Comparison of ENCODE assay signal across 14 cellular contexts in the genomic region with DNA sequence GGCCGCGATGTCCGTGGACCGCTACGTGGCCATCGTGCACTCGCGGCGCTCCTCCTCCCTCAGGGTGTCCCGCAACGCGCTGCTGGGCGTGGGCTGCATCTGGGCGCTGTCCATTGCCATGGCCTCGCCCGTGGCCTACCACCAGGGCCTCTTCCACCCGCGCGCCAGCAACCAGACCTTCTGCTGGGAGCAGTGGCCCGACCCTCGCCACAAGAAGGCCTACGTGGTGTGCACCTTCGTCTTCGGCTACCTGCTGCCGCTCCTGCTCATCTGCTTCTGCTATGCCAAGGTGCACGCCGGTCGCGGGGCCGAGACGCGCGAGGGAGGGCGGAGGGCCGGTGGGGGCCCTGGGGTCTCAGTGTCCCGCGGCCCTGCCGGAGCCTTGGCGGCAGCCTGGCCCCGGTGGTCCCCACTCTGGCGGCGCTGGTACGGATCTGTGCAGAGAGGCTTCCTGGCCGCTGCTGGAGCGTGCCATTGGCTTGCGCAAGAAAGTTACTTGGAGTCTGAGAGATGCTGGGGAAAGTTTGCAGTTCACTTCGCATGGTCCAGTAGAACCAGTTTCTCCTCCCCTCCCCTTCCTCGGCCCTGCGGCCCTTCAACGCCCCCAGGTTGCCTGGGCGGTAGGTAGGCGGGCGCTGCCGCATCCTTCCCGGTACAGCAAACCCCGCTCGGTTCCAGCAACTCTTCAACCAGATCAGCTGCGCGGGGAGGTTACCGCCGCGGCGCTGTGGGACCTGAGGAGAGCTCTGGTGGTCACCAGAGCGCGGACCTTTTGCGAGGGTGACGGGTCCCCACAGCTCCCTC. TPM values are rescaled to one million over a fixed set of nuclear protein-coding genes. Genes with fewer than 3 reads are reported as not detected.
DNase-seq lines count a peak whose midpoint lies in the region; ATAC-seq and TF ChIP-seq lines count a peak whose summit lies in the region.
"Had no signal": no experiment of that assay in that cellular context is flagged by ENCODE, and none has a peak within 500 bp of the region (broad histone marks: within the 10 kb centered on the region; RNA-seq: fewer than 3 reads in every experiment).

No MANE protein-coding gene starts in this region.

- H3K27me3 ChIP-seq in heart right ventricle (peaks cover 21 to 94% (median 78%) of the 10 kb centered on the region in 7 donors), mesendoderm (ENCODE audit: insufficient read depth, low read length, poor library complexity) (peaks cover 31% of the 10 kb centered on the region), aorta (ENCODE audit: control insufficient read depth in 1 of 2, insufficient read depth in 2 of 2, low read length in 1 of 2) (peaks cover 0 to 3% of the 10 kb centered on the region in 2 donors)

- H3K4me2 ChIP-seq in mesendoderm (ENCODE audit: low read length), result peak overlapping the region; percentile 36

- no peak overlapping the region for H3K9ac ChIP-seq in mesendoderm (ENCODE audit: low read length)

- no peak overlapping the region for H3K18ac ChIP-seq in mesendoderm (ENCODE audit: low read length)

- DNase-seq in heart right ventricle (no peak), left ventricle myocardium superior (no peak), choroid plexus epithelial cell (ENCODE audit: low read depth) (peak; percentile 38), mesendoderm (peak; percentile 40), aorta (no peak), medulla oblongata (ENCODE audit: extremely low spot score) (no peak)
- DNase-seq: central memory CD4-positive, alpha-beta T cell; naive B cell; NCI-H2171 treated with DMSO at 0.1 percent for 48 hours; SHP77; substantia nigra had no signal

- WGBS in heart right ventricle, 2 donors, result 3 to 4% methylated on average over 67 of the region's 67 CpGs
- no CpG with 5 or more reads among the region's 67 CpGs for WGBS in mesendoderm (ENCODE audit: extremely low coverage, insufficient coverage, low lambda C conversion rate)
- 1 to 3% methylated on average over 65 to 67 of the region's 67 CpGs for WGBS in aorta, 2 donors

- no peak overlapping the region for H3K4ac ChIP-seq in mesendoderm (ENCODE audit: low read depth, low read length)

- H4K5ac ChIP-seq in mesendoderm (ENCODE audit: low read length), result no peak overlapping the region

- H3K36me3 ChIP-seq in heart right ventricle (no peaks in the 10 kb centered on the region), mesendoderm (ENCODE audit: control insufficient read depth, insufficient read depth, low read length) (no peaks in the 10 kb centered on the region), aorta (ENCODE audit: control insufficient read depth in 1 of 2, insufficient read depth in 2 of 2, low read length in 1 of 2) (no peaks in the 10 kb centered on the region)

- H2BK15ac ChIP-seq in mesendoderm (replicated peaks; ENCODE audit: low read depth), result no peak overlapping the region

- H3K79me1 ChIP-seq in mesendoderm (ENCODE audit: low read length), result no peaks in the 10 kb centered on the region

- H3K56ac ChIP-seq in mesendoderm (ENCODE audit: low read length), result no peak overlapping the region

- no peaks in the 10 kb centered on the region for H3K79me2 ChIP-seq in mesendoderm (ENCODE audit: control insufficient read depth, insufficient read depth, low read length)

- peak overlapping the region in 7 of 10 donors; percentile 27 to 47 (median 38) for H3K4me3 ChIP-seq in heart right ventricle
- H3K4me3 ChIP-seq in choroid plexus epithelial cell (ENCODE audit: low read depth, low read length), result no peak overlapping the region
- no peak overlapping the region for H3K4me3 ChIP-seq in mesendoderm (ENCODE audit: low read length)
- H3K4me3 ChIP-seq in aorta (ENCODE audit: low read length in 2 of 2), result no peak overlapping the region

- H2BK5ac ChIP-seq in mesendoderm (ENCODE audit: low read length), result no peak overlapping the region

- TF ChIP-seq CTCF in heart right ventricle (IDR thresholded peaks at IDR 0.05) (no peak), choroid plexus epithelial cell (conservative IDR thresholded peaks at IDR 0.05; ENCODE audit: low read depth, low read length) (no peak)

- intact Hi-C loops in heart right ventricle (cut with DNase I) (no loop called here), left ventricle myocardium superior (cut with micrococcal nuclease) (no loop called here), aorta (cut with DNase I) (no loop called here)

- ATAC-seq in heart right ventricle (no peak), left ventricle myocardium superior (no peak), aorta (ENCODE audit: low FRiP score) (peak; percentile 48), HG02981 (IDR thresholded peaks at IDR 0.05; ENCODE audit: unreplicated experiment) (no peak), GM21381 (IDR thresholded peaks at IDR 0.05; ENCODE audit: unreplicated experiment) (no peak)

- H3K27ac ChIP-seq in heart right ventricle (no peak overlapping the region), mesendoderm (ENCODE audit: low read depth, low read length) (no peak overlapping the region), aorta (ENCODE audit: low read depth in 1 of 2, low read length in 2 of 2) (no peak overlapping the region)

- H2AK5ac ChIP-seq in mesendoderm (ENCODE audit: low read length), result no peak overlapping the region

- H3K9me3 ChIP-seq in heart right ventricle (peaks cover 0 to 14% (median 0%) of the 10 kb centered on the region in 11 donors), aorta (ENCODE audit: control insufficient read depth, low read length) (peaks cover 4% of the 10 kb centered on the region)

- no peak overlapping the region for H4K8ac ChIP-seq in mesendoderm (ENCODE audit: low read depth, low read length)

- H3K23ac ChIP-seq in mesendoderm (ENCODE audit: low read length), result no peak overlapping the region

- H2BK120ac ChIP-seq in mesendoderm (ENCODE audit: low read depth, low read length), result no peak overlapping the region

- H3K4me1 ChIP-seq in heart right ventricle (peaks cover 2 to 29% (median 18%) of the 10 kb centered on the region in 9 donors), mesendoderm (ENCODE audit: control insufficient read depth, low read depth, low read length) (peaks cover 3% of the 10 kb centered on the region), aorta (ENCODE audit: control insufficient read depth in 1 of 2, insufficient read depth in 2 of 2, low read length in 2 of 2) (no peaks in the 10 kb centered on the region)

RNA-seq across cellular contexts. Expression of a gene that starts 1.5 kb away (rescaled TPM):
- under 1 TPM in 3 of 10 donors, not detected in 7; 0.02 to 0.13 (median 0.02) TPM for total RNA-seq in heart right ventricle
- under 1 TPM; under 0.01 to 0.01 TPM for polyA plus RNA-seq in heart right ventricle
- total RNA-seq in left ventricle myocardium superior, result not detected
- 0.01 TPM for polyA plus RNA-seq in mesendoderm (2013, experiment 1 of 2)
- polyA plus RNA-seq in mesendoderm (2013, experiment 2 of 2), result under 0.01 TPM
- under 1 TPM in 1 of 2 donors, not detected in 1; 0.24 TPM for total RNA-seq in aorta
- under 1 TPM in 1 of 2 donors, not detected in 1; under 0.01 TPM for polyA plus RNA-seq in aorta
- polyA plus RNA-seq: CD14-positive monocyte had no signal

Comparison
In these comparisons a context has a peak if more than half of its experiments do, and no peak if none do; other contexts are left out.
1. DNase-seq: peak in choroid plexus epithelial cell (single experiment) and mesendoderm (single experiment); none in heart right ventricle (0 of 2), left ventricle myocardium superior (single experiment), aorta (0 of 2) and medulla oblongata (single experiment).
2. H3K4me3 ChIP-seq: peak in heart right ventricle (7 of 10); none in choroid plexus epithelial cell (single experiment), mesendoderm (single experiment) and aorta (0 of 2).